ENCODE assay signal across 2 cellular contexts in genomic region chr17:35942588-35943186, GRCh38.
TF ChIP-seq lines count a peak whose summit lies in the region.

No MANE protein-coding gene starts in this region.

TF ChIP-seq in HEK293, 187 proteins besides CTCF, POLR2A, EP300 and RAD21 (continues in another document):
- TF ChIP-seq PRDM10 (tag by site-specific recombination; IDR thresholded peaks at IDR 0.05) = peak; percentile 80
- no peak for TF ChIP-seq ZNF645 (tag by site-specific recombination; IDR thresholded peaks at IDR 0.05)
- TF ChIP-seq OSR2 (tag by site-specific recombination; IDR thresholded peaks at IDR 0.05) = no peak
- 0 out of 2 replicates have a peak, but pooled peaks have one; percentile 14 for TF ChIP-seq TRIM28 (IDR thresholded peaks at IDR 0.05; ENCODE audit: borderline replicate concordance, low read length)
- TF ChIP-seq BCL11A (tag by site-specific recombination; IDR thresholded peaks at IDR 0.05; ENCODE audit: low read depth) = no peak
- peak; percentile 56 for TF ChIP-seq ZNF341 (tag by site-specific recombination; IDR thresholded peaks at IDR 0.05; ENCODE audit: low read depth)
- peak; percentile 56 for TF ChIP-seq ZNF600 (tag by site-specific recombination; IDR thresholded peaks at IDR 0.05)
- TF ChIP-seq ZNF837 (tag by site-specific recombination; IDR thresholded peaks at IDR 0.05) = no peak
- no peak for TF ChIP-seq ZNF596 (tag by site-specific recombination; IDR thresholded peaks at IDR 0.05)
- no peak for TF ChIP-seq ZNF747 (tag by site-specific recombination; IDR thresholded peaks at IDR 0.05)
- TF ChIP-seq ZNF155 (tag by site-specific recombination; IDR thresholded peaks at IDR 0.05) = no peak
- TF ChIP-seq PRDM6 (tag by site-specific recombination; IDR thresholded peaks at IDR 0.05) = no peak
- no peak for TF ChIP-seq ZNF707 (tag by site-specific recombination; IDR thresholded peaks at IDR 0.05)
- TF ChIP-seq MYNN (tag by site-specific recombination; IDR thresholded peaks at IDR 0.05; ENCODE audit: borderline replicate concordance) = no peak
- no peak for TF ChIP-seq ZNF404 (tag by site-specific recombination; IDR thresholded peaks at IDR 0.05)
- no peak for TF ChIP-seq ZNF266 (tag by site-specific recombination; IDR thresholded peaks at IDR 0.05; ENCODE audit: low read depth)
- TF ChIP-seq MZF1 (tag by site-specific recombination; IDR thresholded peaks at IDR 0.05; ENCODE audit: borderline replicate concordance) = peak; percentile 52; the same call in 1 of the 2 replicates
- TF ChIP-seq ZNF169 (tag by site-specific recombination; IDR thresholded peaks at IDR 0.05) = no peak
- TF ChIP-seq PBX3 (CRISPR knock-in tag; IDR thresholded peaks at IDR 0.05) = no peak
- TF ChIP-seq ZNF18 (tag by site-specific recombination; IDR thresholded peaks at IDR 0.05) = 0 out of 2 replicates have a peak, but pooled peaks have one; percentile 29
- peak; percentile 69; the same call in 1 of the 2 replicates for TF ChIP-seq ZBTB17 (tag by site-specific recombination; IDR thresholded peaks at IDR 0.05)
- no peak for TF ChIP-seq ZNF792 (tag by site-specific recombination; IDR thresholded peaks at IDR 0.05)
- no peak for TF ChIP-seq ZNF654 (tag by site-specific recombination; IDR thresholded peaks at IDR 0.05; ENCODE audit: low read depth)

TF ChIP-seq in WTC11, 78 proteins besides CTCF, POLR2A, EP300 and RAD21:
- TF ChIP-seq ZNF281 (CRISPR knock-in tag; IDR thresholded peaks at IDR 0.05) = no peak
- no peak for TF ChIP-seq ZBTB43 (CRISPR knock-in tag; IDR thresholded peaks at IDR 0.05)
- no peak for TF ChIP-seq CREM (CRISPR knock-in tag; IDR thresholded peaks at IDR 0.05)
- TF ChIP-seq RELA (CRISPR knock-in tag; IDR thresholded peaks at IDR 0.05; ENCODE audit: borderline replicate concordance) = no peak
- no peak for TF ChIP-seq ZNF416 (CRISPR knock-in tag; IDR thresholded peaks at IDR 0.05)
